Comparison of ENCODE assay signal across 1 cellular context in the genomic region with DNA sequence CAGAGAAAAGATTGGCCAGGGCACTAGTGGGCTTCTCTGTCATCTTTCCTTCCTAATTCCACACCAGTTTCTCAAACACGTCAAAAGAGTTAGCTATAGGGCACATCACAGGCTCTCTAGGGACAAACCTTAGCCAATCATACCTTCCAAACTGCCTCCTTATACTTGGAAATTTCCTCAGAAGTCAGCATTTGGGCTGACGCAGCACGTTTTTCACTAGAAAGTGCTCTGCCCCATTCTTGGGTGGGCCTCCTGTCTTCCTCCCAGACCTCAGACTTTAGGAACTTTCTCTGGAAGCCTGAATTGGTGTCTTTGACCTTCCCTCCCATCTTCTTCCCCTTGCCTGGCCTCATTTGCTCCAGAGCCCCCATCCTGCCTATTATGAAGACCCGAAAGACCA.
TF ChIP-seq lines count a peak whose summit lies in the region.

No MANE protein-coding gene starts in this region.

TF ChIP-seq in IMR-90, 13 proteins besides CTCF, POLR2A, EP300 and RAD21:
- TF ChIP-seq CHD1 (IDR thresholded peaks at IDR 0.05; ENCODE audit: low read depth, low read length), result no peak
TF ChIP-seq in IMR-90: peak in this region for 0.
